Comparison of ENCODE assay signal across 7 cellular contexts in genomic region chr11:26204839-26205238, GRCh38.
"Had no signal": no experiment of that assay in that cellular context is flagged by ENCODE, and none has a peak within 500 bp of the region (broad histone marks: within the 10 kb centered on the region; RNA-seq: fewer than 3 reads in every experiment).

No MANE protein-coding gene starts in this region.

- ATAC-seq: GM12878 had no signal

- FAIRE-seq: G401.6, GM12878, GM12891, GM12892, GM18507 had no signal

- DNase-seq: GDM1, GF-D8 had no signal
